Comparison of ENCODE assay signal across 1 cellular context in genomic region chr2:227411320-227411989, GRCh38.
TF ChIP-seq lines count a peak whose summit lies in the region.

No MANE protein-coding gene starts in this region.

TF ChIP-seq in GM12878, 131 proteins besides CTCF, POLR2A, EP300 and RAD21 (continued from another document and continues in another):
- peak; percentile 65 for TF ChIP-seq CREB1 (IDR thresholded peaks at IDR 0.05; ENCODE audit: low read depth)
- TF ChIP-seq SMAD1 (IDR thresholded peaks at IDR 0.05; ENCODE audit: low read depth, partially characterized antibody): no peak
- peak; percentile 88 for TF ChIP-seq GATAD2B (conservative IDR thresholded peaks at IDR 0.05; ENCODE audit: low read depth)
- TF ChIP-seq MYB (IDR thresholded peaks at IDR 0.05; ENCODE audit: borderline replicate concordance, low read depth, low read length): no peak
- TF ChIP-seq NFIC (IDR thresholded peaks at IDR 0.05; ENCODE audit: low read depth, low read length): peak; percentile 94
- no peak for TF ChIP-seq ATF3 (IDR thresholded peaks at IDR 0.05; ENCODE audit: borderline replicate concordance, extremely low read depth, low read depth, low read length)
- 0 out of 2 replicates have a peak, but pooled peaks have one; percentile 60 for TF ChIP-seq TCF12 (IDR thresholded peaks at IDR 0.05; ENCODE audit: low read depth, low read length)
- no peak for TF ChIP-seq ESRRA (IDR thresholded peaks at IDR 0.05; ENCODE audit: low read length)
- no peak for TF ChIP-seq REST (IDR thresholded peaks at IDR 0.05; ENCODE audit: low read depth, low read length)
- TF ChIP-seq E2F4 (IDR thresholded peaks at IDR 0.05; ENCODE audit: low read depth, low read length): no peak
- peak; percentile 80 for TF ChIP-seq MEF2B (IDR thresholded peaks at IDR 0.05; ENCODE audit: partially characterized antibody, poor library complexity, severe bottlenecking)
- no peak for TF ChIP-seq SREBF2 (IDR thresholded peaks at IDR 0.05; ENCODE audit: low read length)
- TF ChIP-seq ZNF217 (IDR thresholded peaks at IDR 0.05): 0 out of 2 replicates have a peak, but pooled peaks have one; percentile 62
- TF ChIP-seq CBFB (IDR thresholded peaks at IDR 0.05; ENCODE audit: low read depth): peak; percentile 87
- no peak for TF ChIP-seq MAX (IDR thresholded peaks at IDR 0.05; ENCODE audit: low read depth, low read length)
- peak; percentile 66 for TF ChIP-seq JUNB (IDR thresholded peaks at IDR 0.05)
- TF ChIP-seq MTA3 (IDR thresholded peaks at IDR 0.05; ENCODE audit: borderline replicate concordance, low read length): peak; percentile 86
- TF ChIP-seq CBX3 (IDR thresholded peaks at IDR 0.05; ENCODE audit: borderline replicate concordance, low read depth): no peak
- no peak for TF ChIP-seq HSF1 (IDR thresholded peaks at IDR 0.05; ENCODE audit: low read depth, low read length)
- no peak for TF ChIP-seq ZBTB40 (IDR thresholded peaks at IDR 0.05; ENCODE audit: borderline replicate concordance)
- TF ChIP-seq HDAC2 (IDR thresholded peaks at IDR 0.05): no peak
- TF ChIP-seq IRF3 (IDR thresholded peaks at IDR 0.05): no peak
- TF ChIP-seq TAF1 (IDR thresholded peaks at IDR 0.05; ENCODE audit: borderline replicate concordance, low read depth, low read length): no peak
- TF ChIP-seq PKNOX1 (IDR thresholded peaks at IDR 0.05): peak; percentile 40; the same call in 1 of the 2 replicates
- peak; percentile 97 for TF ChIP-seq SKIL (IDR thresholded peaks at IDR 0.05; ENCODE audit: low read depth, poor library complexity, severe bottlenecking)
- TF ChIP-seq BRCA1 (IDR thresholded peaks at IDR 0.05; ENCODE audit: low read depth, low read length): no peak
- peak; percentile 94 for TF ChIP-seq MTA2 (IDR thresholded peaks at IDR 0.05; ENCODE audit: low read depth)
- TF ChIP-seq ZNF207 (IDR thresholded peaks at IDR 0.05; ENCODE audit: borderline replicate concordance): no peak
- no peak for TF ChIP-seq NFXL1 (IDR thresholded peaks at IDR 0.05; ENCODE audit: borderline replicate concordance)
- TF ChIP-seq TBL1XR1 (IDR thresholded peaks at IDR 0.05; ENCODE audit: low read depth, low read length): peak; percentile 77; the same call in 1 of the 2 replicates
- TF ChIP-seq ZNF622 (IDR thresholded peaks at IDR 0.05): no peak
- TF ChIP-seq NRF1 (conservative IDR thresholded peaks at IDR 0.05; ENCODE audit: low read depth, low read length): no peak
- TF ChIP-seq BCL3 (IDR thresholded peaks at IDR 0.05; ENCODE audit: borderline replicate concordance, insufficient read depth, low read depth, low read length, poor library complexity, severe bottlenecking): peak; percentile 86
- no peak for TF ChIP-seq ZNF592 (IDR thresholded peaks at IDR 0.05)
- TF ChIP-seq ZNF24 (IDR thresholded peaks at IDR 0.05): no peak; the same call in 1 of the 2 replicates
- no peak for TF ChIP-seq NR2C1 (IDR thresholded peaks at IDR 0.05)
- 0 out of 2 replicates have a peak, but pooled peaks have one; percentile 50 for TF ChIP-seq CHD2 (IDR thresholded peaks at IDR 0.05; ENCODE audit: borderline replicate concordance, low read depth, low read length)
- peak; percentile 62 to 73 for TF ChIP-seq BHLHE40 (IDR thresholded peaks at IDR 0.05; ENCODE audit: borderline replicate concordance in 1 of 2, low read depth in 2 of 2, low read length in 1 of 2)
